ENCODE assay signal across 29 cellular contexts in genomic region chr5:160602744-160603143, GRCh38.
DNase-seq lines count a peak whose midpoint lies in the region; ATAC-seq and TF ChIP-seq lines count a peak whose summit lies in the region.
"Had no signal": no experiment of that assay in that cellular context is flagged by ENCODE, and none has a peak within 500 bp of the region (broad histone marks: within the 10 kb centered on the region; RNA-seq: fewer than 3 reads in every experiment).

No MANE protein-coding gene starts in this region.

- H3K9me3 ChIP-seq in trophoblast cell (ENCODE audit: insufficient read depth, low read depth, low read length) (no peaks in the 10 kb centered on the region), aorta (ENCODE audit: control insufficient read depth, low read length) (peaks cover 2% of the 10 kb centered on the region), breast epithelium (no peaks in the 10 kb centered on the region)
- H3K9me3 ChIP-seq: A549; BE2C; BLaER1; BLaER1 treated with 17β-estradiol and CSF1 and Interleukin-3, amounts not matched to agents 10 nM and 100 nM; Caco-2 had no signal

- H3K36me3 ChIP-seq in trophoblast cell (ENCODE audit: control insufficient read depth in 1 of 2, insufficient read depth in 2 of 2, low read length in 2 of 2) = no peaks in the 10 kb centered on the region
- H3K36me3 ChIP-seq in aorta (ENCODE audit: control insufficient read depth in 1 of 2, insufficient read depth in 2 of 2, low read length in 1 of 2) = no peaks in the 10 kb centered on the region
- no peaks in the 10 kb centered on the region for H3K36me3 ChIP-seq in breast epithelium
- H3K36me3 ChIP-seq: BE2C; BLaER1; BLaER1 treated with 17β-estradiol and CSF1 and Interleukin-3, amounts not matched to agents 10 nM and 100 nM had no signal

- H2AFZ ChIP-seq in trophoblast cell (ENCODE audit: insufficient read depth, low read length, poor library complexity) = no peak overlapping the region

- H3K18ac ChIP-seq in trophoblast cell (ENCODE audit: low read length) = no peak overlapping the region

- H3K79me2 ChIP-seq in trophoblast cell (ENCODE audit: control insufficient read depth, insufficient read depth, low read length, poor library complexity) = no peaks in the 10 kb centered on the region

- H3K4me3 ChIP-seq in trophoblast cell (ENCODE audit: low read depth, low read length) (peak overlapping the region; percentile 28), aorta (ENCODE audit: low read length in 2 of 2) (no peak overlapping the region), breast epithelium (no peak overlapping the region), foreskin fibroblast (ENCODE audit: low read depth in 1 of 2, low read length in 2 of 2) (no peak overlapping the region)
- H3K4me3 ChIP-seq: A549; BLaER1; BLaER1 treated with 17β-estradiol and CSF1 and Interleukin-3, amounts not matched to agents 10 nM and 100 nM had no signal

- H3K4me2 ChIP-seq in trophoblast cell (ENCODE audit: low read length) = no peak overlapping the region
- H3K4me2 ChIP-seq: A549; BLaER1; BLaER1 treated with 17β-estradiol and CSF1 and Interleukin-3, amounts not matched to agents 10 nM and 100 nM had no signal

- no peak overlapping the region for H3K9ac ChIP-seq in trophoblast cell (ENCODE audit: low read length)
- H3K9ac ChIP-seq: BLaER1; BLaER1 treated with 17β-estradiol and CSF1 and Interleukin-3, amounts not matched to agents 10 nM and 100 nM had no signal

- ATAC-seq in aorta (ENCODE audit: low FRiP score) = peak; percentile 50
- ATAC-seq: A549; CD8-positive, alpha-beta T cell had no signal

- DNase-seq in trophoblast cell = no peak
- DNase-seq in aorta = no peak
- DNase-seq in breast epithelium (ENCODE audit: low spot score in 2 of 2) = no peak
- no peak for DNase-seq in foreskin fibroblast
- DNase-seq: 8988T; ACHN; AML-193; BE2C; C1 segment of cervical spinal cord; Caco-2; Calu3; CD4-positive, alpha-beta memory T cell; CD4-positive, alpha-beta T cell; CD4-positive, CD25-positive, alpha-beta regulatory T cell; CD8-positive, alpha-beta memory T cell; CD8-positive, alpha-beta T cell; COR-L47; DMS 273 treated with DMSO at 0.1 percent for 48 hours; DMS153; DMS53; DMS79; DMS79 treated with DMSO at 0.1 percent for 48 hours; DND-41; EL had no signal

- no peak overlapping the region for H4K8ac ChIP-seq in trophoblast cell (ENCODE audit: low read depth, low read length)

- no peak overlapping the region for H4K91ac ChIP-seq in trophoblast cell (ENCODE audit: low read depth, low read length)

- TF ChIP-seq CTCF in breast epithelium (IDR thresholded peaks at IDR 0.05) (no peak), foreskin fibroblast (IDR thresholded peaks at IDR 0.05; ENCODE audit: low read depth, low read length) (no peak)

- intact Hi-C loops in aorta (cut with DNase I) (no loop called here), breast epithelium (cut with DNase I; ENCODE audit: low total_unique reads) (no loop called here)

- no peak overlapping the region for H2BK5ac ChIP-seq in trophoblast cell (ENCODE audit: low read depth, low read length, poor library complexity)

- H3K23ac ChIP-seq in trophoblast cell (ENCODE audit: low read length) = no peak overlapping the region

- H3K4me1 ChIP-seq in trophoblast cell (ENCODE audit: control insufficient read depth in 1 of 2, insufficient read depth in 2 of 2, low read length in 2 of 2) (no peaks in the 10 kb centered on the region), aorta (ENCODE audit: control insufficient read depth in 1 of 2, insufficient read depth in 2 of 2, low read length in 2 of 2) (no peaks in the 10 kb centered on the region), breast epithelium (no peaks in the 10 kb centered on the region)
- H3K4me1 ChIP-seq: A549; BE2C; BLaER1; BLaER1 treated with 17β-estradiol and CSF1 and Interleukin-3, amounts not matched to agents 10 nM and 100 nM; Caco-2 had no signal

- no peak overlapping the region for H3K27ac ChIP-seq in trophoblast cell (ENCODE audit: low read depth, low read length)
- no peak overlapping the region for H3K27ac ChIP-seq in aorta (ENCODE audit: low read depth in 1 of 2, low read length in 2 of 2)
- no peak overlapping the region for H3K27ac ChIP-seq in breast epithelium
- H3K27ac ChIP-seq: 22Rv1; A549; BLaER1; BLaER1 treated with 17β-estradiol and CSF1 and Interleukin-3, amounts not matched to agents 10 nM and 100 nM; C4-2B had no signal

- no peak overlapping the region for H2AK5ac ChIP-seq in trophoblast cell (ENCODE audit: low read length)

- no peaks in the 10 kb centered on the region for H3K79me1 ChIP-seq in trophoblast cell (ENCODE audit: low read length)

- H3K4ac ChIP-seq in trophoblast cell (ENCODE audit: low read depth, low read length) = no peak overlapping the region

- no peak for TF ChIP-seq POLR2A in breast epithelium (IDR thresholded peaks at IDR 0.05)

- no peak overlapping the region for H3K14ac ChIP-seq in trophoblast cell (ENCODE audit: low read length)

- no CpG with 5 or more reads among the region's 4 CpGs for WGBS in trophoblast cell (ENCODE audit: extremely low coverage, insufficient coverage, insufficient read length)
- 86 to 91% methylated on average over 4 of the region's 4 CpGs for WGBS in aorta, 2 donors

- H4K12ac ChIP-seq in trophoblast cell (ENCODE audit: low read depth, low read length) = no peak overlapping the region

- H3K27me3 ChIP-seq in trophoblast cell (ENCODE audit: insufficient read depth, low read length) (no peaks in the 10 kb centered on the region), aorta (ENCODE audit: control insufficient read depth in 1 of 2, insufficient read depth in 2 of 2, low read length in 1 of 2) (no peaks in the 10 kb centered on the region), breast epithelium (no peaks in the 10 kb centered on the region)
- H3K27me3 ChIP-seq: BLaER1; BLaER1 treated with 17β-estradiol and CSF1 and Interleukin-3, amounts not matched to agents 10 nM and 100 nM had no signal

- no peak overlapping the region for H2BK12ac ChIP-seq in trophoblast cell (ENCODE audit: low read length)

- H2BK120ac ChIP-seq in trophoblast cell (ENCODE audit: insufficient read depth, low read length, poor library complexity) = no peak overlapping the region
